Comparison of ENCODE assay signal across 8 cellular contexts in genomic region chr1:45750298-45751038, GRCh38. TPM values are rescaled to one million over a fixed set of nuclear protein-coding genes. Genes with fewer than 3 reads are reported as not detected.
DNase-seq lines count a peak whose midpoint lies in the region; ATAC-seq, FAIRE-seq and TF ChIP-seq lines count a peak whose summit lies in the region.

Gene IPP (minus strand): TSS chr1:45750653. CDS start chr1:45746411, 4,242 bp downstream.

- H3K36me3 ChIP-seq in H1 (ENCODE audit: control insufficient read depth in 2 of 4, insufficient read depth in 4 of 4, low read length in 3 of 4) (no peaks in the 10 kb centered on the region), mesendoderm (ENCODE audit: control insufficient read depth, insufficient read depth, low read length) (no peaks in the 10 kb centered on the region)

- peak; percentile 95 for DNase-seq in Caki2 (ENCODE audit: low read depth)
- DNase-seq in HUDEP-2 (lab: John Stamatoyannopoulos, UW; ENCODE audit: unreplicated experiment in 76 of 76) = peak; percentile 33 to 97 (median 95)
- DNase-seq in NOMO-1 treated with dmso at 0.1 percent for 144 hours (lab: John Stamatoyannopoulos, UW; ENCODE audit: unreplicated experiment) = peak; percentile 99
- DNase-seq in activated CD8-positive, alpha-beta memory T cell treated with anti-CD3 and anti-CD28 coated beads for 48 hours (ENCODE audit: low read depth in 2 of 3, low spot score in 2 of 3) = peak; percentile 82 to 94 (median 89)
- DNase-seq in H1 (ENCODE audit: low read depth in 1 of 2, low spot score in 2 of 2) = peak; percentile 87 to 97
- DNase-seq in mesendoderm = peak; percentile 99
- peak; percentile 72 for DNase-seq in stimulated activated CD8-positive, alpha-beta memory T cell treated with anti-CD3 and anti-CD28 coated beads, Interleukin-15, amount 100 ng/mL, for 1 hour (ENCODE audit: low read depth)

- H2BK12ac ChIP-seq in H1 (ENCODE audit: low read depth, low read length) = peak within 1 kb of the TSS; percentile 82; the same call in 1 of the 2 replicates

- H3K14ac ChIP-seq in H1 (ENCODE audit: insufficient read length) = no peak within 1 kb of the TSS

- no peak within 1 kb of the TSS for H2BK120ac ChIP-seq in H1 (replicated peaks; ENCODE audit: low read depth, low read length)
- peak within 1 kb of the TSS; percentile 6 for H2BK120ac ChIP-seq in mesendoderm (ENCODE audit: low read depth, low read length)

- H4K8ac ChIP-seq in H1 (ENCODE audit: extremely low read depth, insufficient read depth, low read length) (peak within 1 kb of the TSS; percentile 66; the same call in 1 of the 2 replicates), mesendoderm (ENCODE audit: low read depth, low read length) (no peak within 1 kb of the TSS)

- peak within 1 kb of the TSS; percentile 99 for H2AFZ ChIP-seq in H1 (ENCODE audit: low read length)

- H3K4me1 ChIP-seq in H1 (replicated peaks in 1 of 4; ENCODE audit: control insufficient read depth in 3 of 4, insufficient read depth in 4 of 4, low read length in 3 of 4) (peaks cover 0 to 3% (median 0%) of the 10 kb centered on the region in 4 experiments; a peak in 2 of 7 replicates), mesendoderm (ENCODE audit: control insufficient read depth, low read depth, low read length) (no peaks in the 10 kb centered on the region)

- peak within 1 kb of the TSS; percentile 73 to 88 for H3K4me2 ChIP-seq in H1 (ENCODE audit: insufficient read depth in 1 of 2, low read depth in 2 of 2, low read length in 2 of 2)
- H3K4me2 ChIP-seq in mesendoderm (ENCODE audit: low read length) = peak within 1 kb of the TSS; percentile 80

- H3K9me3 ChIP-seq in H1 (ENCODE audit: insufficient read depth in 2 of 2, low read depth in 1 of 2, low read length in 1 of 2) = peaks cover 15 to 19% of the 10 kb centered on the region in 2 experiments; a peak in 3 of 4 replicates

- in situ Hi-C loops in Caki2 (cut with HindIII; ENCODE audit: low pct_unique_long_range_greater_than_20kb, low sequenced_read_pairs) = no loop called here

- CTCF ChIA-PET in H1 (lab: Charles Lee; ENCODE audit: partially characterized antibody) = interaction anchor here (0.7 kb wide), 1 partner anchor 217 kb away, joined by 4 read pairs; no protein-coding TSS in a partner anchor

- H2AK5ac ChIP-seq in H1 (ENCODE audit: low read depth, low read length) = no peak within 1 kb of the TSS
- H2AK5ac ChIP-seq in mesendoderm (ENCODE audit: low read length) = no peak within 1 kb of the TSS

- no peak within 1 kb of the TSS for H3K4ac ChIP-seq in H1 (replicated peaks; ENCODE audit: insufficient read length, low read depth, low read length)
- H3K4ac ChIP-seq in mesendoderm (ENCODE audit: low read depth, low read length) = peak within 1 kb of the TSS; percentile 62

- POLR2A ChIA-PET in H1 (lab: Charles Lee; ENCODE audit: partially characterized antibody) = interaction anchor here (0.6 to 1.3 kb wide), 6 partner anchors 15 to 276 kb away, joined by 3 to 7 read pairs (median 3); partner anchors contain the start of gene MAST2

- H3K79me2 ChIP-seq in H1 (ENCODE audit: control insufficient read depth in 1 of 2, insufficient read depth in 2 of 2, low read length in 2 of 2) (no peaks in the 10 kb centered on the region; a peak in 1 of 4 replicates), mesendoderm (ENCODE audit: control insufficient read depth, insufficient read depth, low read length) (no peaks in the 10 kb centered on the region)

- no peak within 1 kb of the TSS for H4K91ac ChIP-seq in H1 (replicated peaks; ENCODE audit: insufficient read length, low read length)

- H3K4me3 ChIP-seq in H1 (ENCODE audit: extremely low read depth in 1 of 4, insufficient read depth in 2 of 4, low read depth in 3 of 4, low read length in 4 of 4) (peak within 1 kb of the TSS; percentile 59 to 83 (median 72)), mesendoderm (ENCODE audit: low read length) (peak within 1 kb of the TSS; percentile 54)

- H3K79me1 ChIP-seq in H1 (ENCODE audit: low read depth, low read length) (no peaks in the 10 kb centered on the region), mesendoderm (ENCODE audit: low read length) (no peaks in the 10 kb centered on the region)

- no peak for FAIRE-seq in H1 (lab: Jason Lieb, UNC)

- H3K9ac ChIP-seq in H1 (replicated peaks in 1 of 4; ENCODE audit: extremely low read depth in 1 of 4, low read depth in 3 of 4, low read length in 3 of 4) = peak within 1 kb of the TSS; percentile 68 to 80 (median 76)
- H3K9ac ChIP-seq in mesendoderm (ENCODE audit: low read length) = peak within 1 kb of the TSS; percentile 90

- peak within 1 kb of the TSS; percentile 87 for H4K5ac ChIP-seq in H1 (ENCODE audit: insufficient read length, low read depth, low read length)
- peak within 1 kb of the TSS; percentile 92 for H4K5ac ChIP-seq in mesendoderm (ENCODE audit: low read length)

- ATAC-seq in GM21367 (IDR thresholded peaks at IDR 0.05; ENCODE audit: unreplicated experiment) = peak; percentile 82

- H3K23ac ChIP-seq in H1 (ENCODE audit: insufficient read length) (no peak within 1 kb of the TSS), mesendoderm (ENCODE audit: low read length) (no peak within 1 kb of the TSS)

- peak; percentile 67 to 96 for TF ChIP-seq POLR2A in H1 (IDR thresholded peaks at IDR 0.05; ENCODE audit: control extremely low read depth in 1 of 2, low read depth in 2 of 2, low read length in 2 of 2)

- WGBS in H1 (ENCODE audit: extremely low coverage in 1 of 2, insufficient coverage in 1 of 2, insufficient read length in 1 of 2, insufficient replicate concordance in 2 of 2, low coverage in 1 of 2, low lambda C conversion rate in 2 of 2, missing lambda C conversion rate in 1 of 2), 2 experiments = 2% methylated on average over 43 of the region's 58 CpGs; no CpG with 5 or more reads in 1 of the 2 experiments
- no CpG with 5 or more reads among the region's 58 CpGs for WGBS in mesendoderm (ENCODE audit: extremely low coverage, insufficient coverage, low lambda C conversion rate)

- no peak within 1 kb of the TSS for H2BK20ac ChIP-seq in H1 (ENCODE audit: low read length)

- peak within 1 kb of the TSS; percentile 40; the same call in 1 of the 2 replicates for H2BK15ac ChIP-seq in H1 (ENCODE audit: low read length)
- H2BK15ac ChIP-seq in mesendoderm (replicated peaks; ENCODE audit: low read depth) = no peak within 1 kb of the TSS

- H3K56ac ChIP-seq in H1 (replicated peaks; ENCODE audit: insufficient read length, low read depth, low read length) (no peak within 1 kb of the TSS), mesendoderm (ENCODE audit: low read length) (peak within 1 kb of the TSS; percentile 92)

- TF ChIP-seq EP300 in H1 (IDR thresholded peaks at IDR 0.05; ENCODE audit: borderline replicate concordance in 1 of 2, low read depth in 2 of 2, low read length in 2 of 2) = no peak; a peak in 1 of 3 replicates

- H4K20me1 ChIP-seq in H1 (replicated peaks in 1 of 2; ENCODE audit: control insufficient read depth in 1 of 2, insufficient read depth in 2 of 2, low read length in 2 of 2) = no peaks in the 10 kb centered on the region

- H3K18ac ChIP-seq in H1 (ENCODE audit: extremely low read depth, low read length) = peak within 1 kb of the TSS; percentile 86
- H3K18ac ChIP-seq in mesendoderm (ENCODE audit: low read length) = peak within 1 kb of the TSS; percentile 5

- TF ChIP-seq CTCF in H1 (IDR thresholded peaks at IDR 0.05; ENCODE audit: control extremely low read depth in 1 of 3, insufficient read depth in 1 of 3, low read depth in 1 of 3, low read length in 3 of 3) = peak in 2 of 3 experiments; percentile 5 to 7; a peak in 1 of 4 replicates

- H3K27me3 ChIP-seq in H1 (replicated peaks in 1 of 4; ENCODE audit: control insufficient read depth in 3 of 4, extremely low read depth in 1 of 4, insufficient read depth in 3 of 4, low read length in 3 of 4) = no peaks in the 10 kb centered on the region
- H3K27me3 ChIP-seq in mesendoderm (ENCODE audit: insufficient read depth, low read length, poor library complexity) = no peaks in the 10 kb centered on the region

- H2BK5ac ChIP-seq in H1 (ENCODE audit: low read depth, low read length) = peak within 1 kb of the TSS; percentile 90
- peak within 1 kb of the TSS; percentile 86 for H2BK5ac ChIP-seq in mesendoderm (ENCODE audit: low read length)

- TF ChIP-seq RAD21 in H1 (IDR thresholded peaks at IDR 0.05 in 1 of 2, conservative IDR thresholded peaks at IDR 0.05 in 1 of 2; ENCODE audit: low read depth in 2 of 2, low read length in 2 of 2) = peak; percentile 18 to 20; a peak in 1 of 4 replicates

- peaks cover 9% of the 10 kb centered on the region for H3K23me2 ChIP-seq in H1 (ENCODE audit: low read depth, low read length)

- H3K27ac ChIP-seq in H1 (ENCODE audit: low read depth, low read length) (peak within 1 kb of the TSS; percentile 78), mesendoderm (ENCODE audit: low read depth, low read length) (peak within 1 kb of the TSS; percentile 89)

TF ChIP-seq in H1, 55 proteins besides CTCF, POLR2A, EP300 and RAD21 (continues in another document):
- TF ChIP-seq SRF (IDR thresholded peaks at IDR 0.05; ENCODE audit: low read depth, low read length) = no peak
- TF ChIP-seq RBBP5 (IDR thresholded peaks at IDR 0.05; ENCODE audit: borderline replicate concordance, low read depth, low read length) = peak; percentile 66; the same call in 1 of the 2 replicates
- TF ChIP-seq KDM4A (IDR thresholded peaks at IDR 0.05; ENCODE audit: low read depth, low read length, severe bottlenecking) = no peak
- TF ChIP-seq EZH2 (IDR thresholded peaks at IDR 0.05; ENCODE audit: low read depth, low read length, severe bottlenecking) = no peak
- peak; percentile 67 for TF ChIP-seq E2F6 (IDR thresholded peaks at IDR 0.05)
- TF ChIP-seq CTBP2 (IDR thresholded peaks at IDR 0.05; ENCODE audit: borderline replicate concordance, insufficient read depth, insufficient read length, low read length) = no peak
- no peak for TF ChIP-seq SAP30 (IDR thresholded peaks at IDR 0.05; ENCODE audit: insufficient read depth, insufficient replicate concordance, low read length)

RNA-seq across cellular contexts. Expression of gene IPP, which starts in this region (rescaled TPM):
- 2.5 and 5.1 TPM in 2 replicates for total RNA-seq in Caki2 (2014; rRNA removed; shearing (Covaris generic); ENCODE audit: low replicate concordance)
- total RNA-seq in H1 (2021; fragmentation: NEBNext Ultra II Directional; extraction: Animal tissue kit (Norgen Biotek cat#: 25700)) = 4.2 and 5.6 TPM in 2 replicates
- polyA plus RNA-seq in H1 (2011; rRNA removed) = 0.80 and 1.4 TPM in 2 replicates
- 1.8 TPM for polyA plus RNA-seq in H1 (2011; cell fraction: cytosol; rRNA removed)
- polyA plus RNA-seq in H1 (2011; cell fraction: nucleus; rRNA removed) = 0.34 TPM
- 3.2 to 5.3 TPM (median 3.5 TPM) in 4 replicates for polyA plus RNA-seq in H1 (2012, experiment 1 of 2)
- 4.4 TPM for polyA plus RNA-seq in H1 (2012, experiment 2 of 2)
- polyA plus RNA-seq in H1 (2013, experiment 1 of 2) = 2.3 TPM
- polyA plus RNA-seq in H1 (2013, experiment 2 of 2) = 2.4 TPM
- 2.9 and 3.9 TPM in 2 replicates for polyA minus RNA-seq in H1 (2011; rRNA and poly(A)+ RNA removed)
- 1.4 TPM for polyA minus RNA-seq in H1 (2011; cell fraction: cytosol; rRNA and poly(A)+ RNA removed)
- 4.0 TPM for polyA minus RNA-seq in H1 (2011; cell fraction: nucleus; rRNA and poly(A)+ RNA removed)
- polyA plus RNA-seq in mesendoderm (2013, experiment 1 of 2) = 2.6 TPM
- 2.2 TPM for polyA plus RNA-seq in mesendoderm (2013, experiment 2 of 2)

Comparison
In these comparisons a context has a peak if more than half of its experiments do, and no peak if none do; other contexts are left out.
1. Peak in every context shown above with its lines: DNase-seq, ATAC-seq, H3K4me3 ChIP-seq and H3K27ac ChIP-seq.